ENCODE assay signal across 19 cellular contexts in genomic region chr3:36903119-36903882, GRCh38. TPM values are rescaled to one million over a fixed set of nuclear protein-coding genes. Genes with fewer than 3 reads are reported as not detected.
DNase-seq lines count a peak whose midpoint lies in the region; ATAC-seq and TF ChIP-seq lines count a peak whose summit lies in the region.
"Had no signal": no experiment of that assay in that cellular context is flagged by ENCODE, and none has a peak within 500 bp of the region (broad histone marks: within the 10 kb centered on the region; RNA-seq: fewer than 3 reads in every experiment).

No MANE protein-coding gene starts in this region.

- H2AFZ ChIP-seq in SK-N-SH (ENCODE audit: low read depth), result no peak overlapping the region
- no peak overlapping the region for H2AFZ ChIP-seq in OCI-LY7 (ENCODE audit: low read length)

- TF ChIP-seq POLR2A in erythroblast (IDR thresholded peaks at IDR 0.05; ENCODE audit: low read length), result no peak

- 42% methylated on average over 10 of the region's 10 CpGs for WGBS in SK-N-SH (ENCODE audit: low lambda C conversion rate)

- TF ChIP-seq RAD21 in SK-N-SH (IDR thresholded peaks at IDR 0.05; ENCODE audit: low read length), result no peak

- H3K27me3 Mint-ChIP-seq in stimulated activated naive B cell treated with anti-CD40 and anti-IgM and Interleukin-4, amounts not matched to agents 10 μg/mL and 1 μg/mL and 100 μg/mL, for 72 hours, result no peaks in the 10 kb centered on the region
- H3K27me3 Mint-ChIP-seq: activated CD8-positive, alpha-beta memory T cell treated with anti-CD3 and anti-CD28 coated beads, Interleukin-2, amount 10 ng/mL, durations not matched to agents 7 days and 5 days had no signal

- POLR2A ChIA-PET in SK-N-SH (lab: Yijun Ruan, JAX), result no interaction called here
- POLR2A ChIA-PET in OCI-LY7 (lab: Charles Lee), result interaction anchor here (0.6 to 7.2 kb wide), 6 partner anchors 8 to 41 kb away, joined by 3 to 55 read pairs (median 4); partner anchors contain the start of gene TRANK1

- CTCF ChIA-PET in SK-N-SH (lab: Yijun Ruan, JAX), result interaction anchor here (1.2 to 3.0 kb wide), 4 partner anchors 14 to 55 kb away, joined by 3 to 19 read pairs (median 7); no protein-coding TSS in a partner anchor
- CTCF ChIA-PET in OCI-LY7 (lab: Charles Lee; ENCODE audit: unreplicated experiment), result no interaction called here

- no peak for TF ChIP-seq CTCF in SK-N-SH (IDR thresholded peaks at IDR 0.05)
- no peak for TF ChIP-seq CTCF in OCI-LY7 (conservative IDR thresholded peaks at IDR 0.05; ENCODE audit: low read length)
- TF ChIP-seq CTCF in lower lobe of right lung (IDR thresholded peaks at IDR 0.05), result no peak
- TF ChIP-seq CTCF in upper lobe of right lung (IDR thresholded peaks at IDR 0.05), result no peak

- H3K4me3 ChIP-seq in SK-N-SH (ENCODE audit: low read depth in 2 of 2, low read length in 1 of 2) (no peak overlapping the region), OCI-LY7 (ENCODE audit: low read depth, low read length, poor library complexity, severe bottlenecking) (no peak overlapping the region), lower lobe of right lung (no peak overlapping the region), upper lobe of right lung (no peak overlapping the region)
- H3K4me3 ChIP-seq: breast epithelium, GM12878 had no signal

- intact Hi-C loops in OCI-LY7 (cut with micrococcal nuclease; ENCODE audit: unreplicated experiment), result no loop called here
- intact Hi-C loops in lower lobe of right lung (cut with DNase I), result no loop called here
- intact Hi-C loops in upper lobe of right lung (cut with DNase I), result no loop called here

- H3K27ac Mint-ChIP-seq in stimulated activated naive B cell treated with anti-CD40 and anti-IgM and Interleukin-4, amounts not matched to agents 10 μg/mL and 1 μg/mL and 100 μg/mL, for 72 hours, result peak overlapping the region; percentile 6
- H3K27ac Mint-ChIP-seq: activated CD8-positive, alpha-beta memory T cell treated with anti-CD3 and anti-CD28 coated beads, Interleukin-2, amount 10 ng/mL, durations not matched to agents 7 days and 5 days had no signal

- peaks cover 38 to 72% of the 10 kb centered on the region in 2 donors for H3K4me1 Mint-ChIP-seq in stimulated activated naive B cell treated with anti-CD40 and anti-IgM and Interleukin-4, amounts not matched to agents 10 μg/mL and 1 μg/mL and 100 μg/mL, for 72 hours

- no peak overlapping the region for H3K9ac ChIP-seq in SK-N-SH

- H3K4me1 ChIP-seq in SK-N-SH (ENCODE audit: control insufficient read depth in 1 of 2, insufficient read depth in 2 of 2, low read depth in 1 of 2, low read length in 1 of 2) (peaks cover 4 to 7% of the 10 kb centered on the region in 2 experiments; a peak in 2 of 4 replicates), OCI-LY7 (ENCODE audit: insufficient read depth, low read length, poor library complexity, severe bottlenecking) (peaks cover 61% of the 10 kb centered on the region), lower lobe of right lung (peaks cover 26% of the 10 kb centered on the region), upper lobe of right lung (peaks cover 21% of the 10 kb centered on the region)
- H3K4me1 ChIP-seq: breast epithelium had no signal

- no peak for TF ChIP-seq EP300 in SK-N-SH (IDR thresholded peaks at IDR 0.05; ENCODE audit: borderline replicate concordance in 1 of 2, low read depth in 1 of 2, low read length in 1 of 2)

- H3K36me3 Mint-ChIP-seq in stimulated activated naive B cell treated with anti-CD40 and anti-IgM and Interleukin-4, amounts not matched to agents 10 μg/mL and 1 μg/mL and 100 μg/mL, for 72 hours, result peaks cover 2% of the 10 kb centered on the region in 2 donors

- ATAC-seq in SK-N-SH treated with all-trans-retinoic acid at 6 μM for 48 hours (no peak), left lobe of liver (no peak), lower lobe of right lung (no peak), upper lobe of right lung (no peak)
- ATAC-seq in stimulated activated naive B cell treated with anti-CD40 and anti-IgM and Interleukin-4, amounts not matched to agents 10 μg/mL and 1 μg/mL and 100 μg/mL, for 72 hours (replicated peaks), result peak; percentile 51 to 61
- ATAC-seq: activated CD8-positive, alpha-beta memory T cell treated with anti-CD3 and anti-CD28 coated beads, Interleukin-2, amount 10 ng/mL, durations not matched to agents 7 days and 5 days; GM12878; left cardiac atrium; Panc1 had no signal

- H3K9me3 ChIP-seq in SK-N-SH, result no peaks in the 10 kb centered on the region
- H3K9me3 ChIP-seq in OCI-LY7 (ENCODE audit: low read length), result peaks cover 5% of the 10 kb centered on the region; the same call in 1 of the 2 replicates
- no peaks in the 10 kb centered on the region for H3K9me3 ChIP-seq in lower lobe of right lung
- no peaks in the 10 kb centered on the region for H3K9me3 ChIP-seq in upper lobe of right lung
- H3K9me3 ChIP-seq: breast epithelium had no signal

- no peaks in the 10 kb centered on the region for H3K27me3 ChIP-seq in SK-N-SH (ENCODE audit: insufficient read depth)
- no peaks in the 10 kb centered on the region for H3K27me3 ChIP-seq in lower lobe of right lung (ENCODE audit: low read depth)
- no peaks in the 10 kb centered on the region for H3K27me3 ChIP-seq in upper lobe of right lung
- H3K27me3 ChIP-seq: breast epithelium had no signal

- H3K4me2 ChIP-seq in SK-N-SH (no peak overlapping the region), OCI-LY7 (ENCODE audit: low read length) (peak overlapping the region; percentile 5; the same call in 1 of the 2 replicates)

- DNase-seq in SK-N-SH (peak; percentile 33), OCI-LY7 (ENCODE audit: low spot score) (no peak), left lobe of liver (ENCODE audit: low spot score) (peak; percentile 40), lower lobe of right lung (no peak), upper lobe of right lung (no peak), erythroblast (lab: John Stamatoyannopoulos, UW) (no peak)
- no peak for DNase-seq in stimulated activated naive B cell treated with anti-CD40 and anti-IgM and Interleukin-4, amounts not matched to agents 10 μg/mL and 1 μg/mL and 100 μg/mL, for 72 hours
- DNase-seq: activated CD8-positive, alpha-beta memory T cell treated with anti-CD3 and anti-CD28 coated beads, Interleukin-2, amount 10 ng/mL, durations not matched to agents 7 days and 5 days; activated naive CD4-positive, alpha-beta T cell treated with Interleukin-2 at 50 U/mL for 16 hours; H7; hypothalamus; left cardiac atrium; NCI-H2081 treated with DMSO at 0.1 percent for 48 hours; NCI-H526 had no signal

- no peak overlapping the region for H3K27ac ChIP-seq in SK-N-SH (ENCODE audit: low read depth in 2 of 2, low read length in 1 of 2)
- peak overlapping the region; percentile 65 for H3K27ac ChIP-seq in OCI-LY7 (ENCODE audit: low read depth, low read length, poor library complexity, severe bottlenecking)
- H3K27ac ChIP-seq in lower lobe of right lung, result no peak overlapping the region
- H3K27ac ChIP-seq in upper lobe of right lung, result no peak overlapping the region
- H3K27ac ChIP-seq: 22Rv1 had no signal

- H3K79me2 ChIP-seq in SK-N-SH (ENCODE audit: insufficient read depth) (no peaks in the 10 kb centered on the region), OCI-LY7 (ENCODE audit: insufficient read depth, low read depth, low read length) (peaks cover 17% of the 10 kb centered on the region; the same call in 1 of the 2 replicates)

- H3K36me3 ChIP-seq in SK-N-SH (replicated peaks in 1 of 2; ENCODE audit: control insufficient read depth in 1 of 2, insufficient read depth in 2 of 2, low read length in 1 of 2) (no peaks in the 10 kb centered on the region), OCI-LY7 (ENCODE audit: insufficient read depth, low read length) (peaks cover 63% of the 10 kb centered on the region), lower lobe of right lung (peaks cover 42% of the 10 kb centered on the region), upper lobe of right lung (peaks cover 44% of the 10 kb centered on the region)
- H3K36me3 ChIP-seq: breast epithelium had no signal

- H3F3A ChIP-seq in SK-N-SH (replicated peaks; ENCODE audit: insufficient read depth), result no peaks in the 10 kb centered on the region

- H3K9me2 ChIP-seq in SK-N-SH (no peaks in the 10 kb centered on the region), OCI-LY7 (ENCODE audit: insufficient read depth, low read length) (no peaks in the 10 kb centered on the region)

- H3K9me3 Mint-ChIP-seq in stimulated activated naive B cell treated with anti-CD40 and anti-IgM and Interleukin-4, amounts not matched to agents 10 μg/mL and 1 μg/mL and 100 μg/mL, for 72 hours, result no peaks in the 10 kb centered on the region

- peak overlapping the region; percentile 3 to 44 for H3K4me3 Mint-ChIP-seq in stimulated activated naive B cell treated with anti-CD40 and anti-IgM and Interleukin-4, amounts not matched to agents 10 μg/mL and 1 μg/mL and 100 μg/mL, for 72 hours
- H3K4me3 Mint-ChIP-seq: activated CD8-positive, alpha-beta memory T cell treated with anti-CD3 and anti-CD28 coated beads, Interleukin-2, amount 10 ng/mL, durations not matched to agents 7 days and 5 days had no signal

- H4K20me1 ChIP-seq in SK-N-SH (ENCODE audit: insufficient read depth) (no peaks in the 10 kb centered on the region), OCI-LY7 (ENCODE audit: insufficient read depth, low read length) (no peaks in the 10 kb centered on the region)

- no TSS peak for BruUV-seq in OCI-LY7 (replicated peaks; lab: Mats Ljungman, UMichigan)

TF ChIP-seq in SK-N-SH, 30 proteins besides CTCF, POLR2A, EP300 and RAD21 (continues in another document):
- TF ChIP-seq TEAD4 (IDR thresholded peaks at IDR 0.05; ENCODE audit: borderline replicate concordance, insufficient read depth) (no peak), FOXJ3 (CRISPR knock-in tag; IDR thresholded peaks at IDR 0.05) (no peak), EZH2phosphoT487 (IDR thresholded peaks at IDR 0.05; ENCODE audit: borderline replicate concordance, low read depth) (no peak)

TF ChIP-seq in SK-N-SH treated with all-trans-retinoic acid at 6 μM for 48 hours, 23 proteins besides CTCF, POLR2A, EP300 and RAD21 (continues in another document):
- TF ChIP-seq POU6F1 (CRISPR knock-in tag; IDR thresholded peaks at IDR 0.05; ENCODE audit: borderline replicate concordance, low read depth), result no peak

RNA-seq across cellular contexts. Expression of gene TRANK1, which starts 41.6 kb away (rescaled TPM):
- 0.16 and 0.39 TPM in 2 replicates for polyA plus RNA-seq in SK-N-SH (2012; rRNA removed)
- 0.05 and 0.06 TPM in 2 replicates for polyA plus RNA-seq in SK-N-SH (2012; cell fraction: cytosol; rRNA removed)
- polyA plus RNA-seq in SK-N-SH (2012; cell fraction: nucleus; rRNA removed), result 1.1 and 1.4 TPM in 2 replicates
- total RNA-seq in OCI-LY7 (2014; rRNA removed; shearing (Covaris generic)), result 29.1 and 34.9 TPM in 2 replicates
- 57.1 and 66.3 TPM in 2 replicates for total RNA-seq in OCI-LY7 (2022)
- total RNA-seq in left lobe of liver, result 27.1 TPM
- total RNA-seq in lower lobe of right lung, result 36.9 TPM
- total RNA-seq in upper lobe of right lung, result 38.5 TPM

Comparison
In these comparisons a context has a peak if more than half of its experiments do, and no peak if none do; other contexts are left out.
1. DNase-seq: peak in SK-N-SH (single experiment) and left lobe of liver (single experiment); none in OCI-LY7 (single experiment), stimulated activated naive B cell treated with anti-CD40 and anti-IgM and Interleukin-4, amounts not matched to agents 10 μg/mL and 1 μg/mL and 100 μg/mL, for 72 hours (single experiment), lower lobe of right lung (single experiment), upper lobe of right lung (single experiment) and erythroblast (0 of 2).
2. ATAC-seq: peak in stimulated activated naive B cell treated with anti-CD40 and anti-IgM and Interleukin-4, amounts not matched to agents 10 μg/mL and 1 μg/mL and 100 μg/mL, for 72 hours (2 of 2); none in SK-N-SH treated with all-trans-retinoic acid at 6 μM for 48 hours (single experiment), left lobe of liver (single experiment), lower lobe of right lung (0 of 2) and upper lobe of right lung (single experiment).